In the genomic region with DNA sequence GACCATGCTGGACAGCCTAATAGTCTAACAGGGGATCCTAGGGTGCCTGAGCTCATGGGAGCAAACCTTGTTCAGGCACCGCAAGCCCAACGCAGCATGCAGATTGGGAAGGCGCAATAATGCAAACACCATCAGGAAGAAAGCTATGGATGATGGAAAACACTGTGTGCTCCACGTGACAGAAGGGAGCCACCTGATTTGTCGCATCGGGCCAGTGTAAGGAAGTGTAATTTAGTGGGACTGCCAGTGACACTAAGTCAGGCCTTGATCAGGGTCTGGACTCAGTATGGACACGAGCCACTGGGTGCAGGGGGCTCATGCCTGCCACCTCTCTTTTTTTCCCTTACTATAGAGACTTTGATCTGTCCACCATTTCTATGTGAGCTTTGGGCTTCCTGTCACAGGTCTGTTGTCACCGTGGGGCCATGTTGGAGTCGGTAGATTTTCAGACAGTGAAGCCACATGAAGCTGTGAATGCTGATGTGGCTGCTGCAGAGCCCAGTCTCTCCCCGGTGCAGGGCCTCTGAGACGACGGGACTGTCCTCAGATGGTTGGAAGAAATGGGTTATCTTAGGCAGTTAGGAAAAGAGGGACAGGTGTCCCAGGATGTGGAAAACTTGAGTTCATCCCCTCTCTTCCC, we compare ENCODE assay signal across 22 cellular contexts.
DNase-seq lines count a peak whose midpoint lies in the region; ATAC-seq, FAIRE-seq and TF ChIP-seq lines count a peak whose summit lies in the region.
"Had no signal": no experiment of that assay in that cellular context is flagged by ENCODE, and none has a peak within 500 bp of the region (broad histone marks: within the 10 kb centered on the region; RNA-seq: fewer than 3 reads in every experiment).

No MANE protein-coding gene starts in this region.

- H3K79me1 ChIP-seq in IMR-90 (ENCODE audit: low read depth in 1 of 2, low read length in 2 of 2), result no peaks in the 10 kb centered on the region
- H3K79me1 ChIP-seq in H1 (ENCODE audit: low read depth, low read length), result no peaks in the 10 kb centered on the region

- H4K5ac ChIP-seq in IMR-90 (ENCODE audit: low read depth, low read length) (no peak overlapping the region), H1 (ENCODE audit: insufficient read length, low read depth, low read length) (no peak overlapping the region)

- no TSS peak for BruUV-seq in IMR-90 (replicated peaks; lab: Mats Ljungman, UMichigan)

- H3K4ac ChIP-seq in IMR-90 (ENCODE audit: low read depth, low read length) (no peak overlapping the region), H1 (replicated peaks; ENCODE audit: insufficient read length, low read depth, low read length) (no peak overlapping the region)

- TF ChIP-seq RAD21 in IMR-90 (IDR thresholded peaks at IDR 0.05; ENCODE audit: low read length) (no peak), H1 (IDR thresholded peaks at IDR 0.05 in 1 of 2, conservative IDR thresholded peaks at IDR 0.05 in 1 of 2; ENCODE audit: low read depth in 2 of 2, low read length in 2 of 2) (no peak)

- no peak for FAIRE-seq in H1 (lab: Jason Lieb, UNC)
- FAIRE-seq: A549, D721Med, G401.6, GM12891, GM18507 had no signal

- H2BK5ac ChIP-seq in IMR-90 (ENCODE audit: low read depth, low read length, poor library complexity, severe bottlenecking), result no peak overlapping the region
- H2BK5ac ChIP-seq in H1 (ENCODE audit: low read depth, low read length), result no peak overlapping the region

- dilution Hi-C loops in IMR-90 (cut with HindIII; ENCODE audit: low sequenced_read_pairs, unreplicated experiment), result no loop called here

- H3K56ac ChIP-seq in IMR-90 (ENCODE audit: extremely low read depth, insufficient read depth, low read length), result no peak overlapping the region
- no peak overlapping the region for H3K56ac ChIP-seq in H1 (replicated peaks; ENCODE audit: insufficient read length, low read depth, low read length)

- H3K14ac ChIP-seq in IMR-90 (replicated peaks; ENCODE audit: low read depth, low read length) (no peak overlapping the region), H1 (ENCODE audit: insufficient read length) (no peak overlapping the region)

- H4K8ac ChIP-seq in IMR-90 (ENCODE audit: low read depth in 2 of 2, low read length in 2 of 2), result no peak overlapping the region
- H4K8ac ChIP-seq in H1 (ENCODE audit: extremely low read depth, insufficient read depth, low read length), result no peak overlapping the region

- no peak overlapping the region for H3K18ac ChIP-seq in IMR-90 (ENCODE audit: low read depth, low read length)
- H3K18ac ChIP-seq in H1 (ENCODE audit: extremely low read depth, low read length), result no peak overlapping the region

- DNase-seq in IMR-90 (no peak), H1 (ENCODE audit: low read depth in 1 of 2, low spot score in 2 of 2) (no peak), NCI-H69 (lab: John Stamatoyannopoulos, UW) (no peak), GM13976 (ENCODE audit: low spot score) (no peak)
- no peak for DNase-seq in stimulated activated effector memory CD8-positive, alpha-beta T cell treated with anti-CD3 and anti-CD28 coated beads, Interleukin-12 subunit alpha, Interleukin-12 subunit beta, amount 100 ng/mL, for 72 hours (ENCODE audit: low spot score in 2 of 2)
- DNase-seq: AML-193; Caco-2; Calu3; CD4-positive, alpha-beta T cell; CD8-positive, alpha-beta T cell; DMS79 treated with DMSO at 0.1 percent for 48 hours; GF-D8 had no signal

- H4K91ac ChIP-seq in IMR-90 (ENCODE audit: insufficient read depth, low read depth, low read length), result no peak overlapping the region
- no peak overlapping the region for H4K91ac ChIP-seq in H1 (replicated peaks; ENCODE audit: insufficient read length, low read length)

- H2BK20ac ChIP-seq in IMR-90 (ENCODE audit: low read depth, low read length) (no peak overlapping the region), H1 (ENCODE audit: low read length) (no peak overlapping the region)

- H2AFZ ChIP-seq in IMR-90 (replicated peaks; ENCODE audit: low read length, poor library complexity) (peak overlapping the region; percentile 51), H1 (ENCODE audit: low read length) (0 out of 2 replicates have a peak overlapping the region, but pooled peaks have one; percentile 1)

- H3K9me3 ChIP-seq in IMR-90 (ENCODE audit: control insufficient read depth, insufficient read depth, low read length) (no peaks in the 10 kb centered on the region), H1 (ENCODE audit: insufficient read depth in 2 of 2, low read depth in 1 of 2, low read length in 1 of 2) (no peaks in the 10 kb centered on the region)
- H3K9me3 ChIP-seq: A549; BLaER1 treated with 17β-estradiol and CSF1 and Interleukin-3, amounts not matched to agents 10 nM and 100 nM; Caco-2 had no signal

- no peak overlapping the region for H2AK9ac ChIP-seq in IMR-90 (replicated peaks; ENCODE audit: low read depth, low read length, poor library complexity)

- no peaks in the 10 kb centered on the region for H3K4me1 Mint-ChIP-seq in stimulated activated effector memory CD8-positive, alpha-beta T cell treated with anti-CD3 and anti-CD28 coated beads, Interleukin-12 subunit alpha, Interleukin-12 subunit beta, amount 100 ng/mL, for 72 hours
- H3K4me1 Mint-ChIP-seq: B cell had no signal

- H2BK15ac ChIP-seq in IMR-90 (ENCODE audit: low read depth, low read length) (no peak overlapping the region), H1 (ENCODE audit: low read length) (no peak overlapping the region)

- H3K23me2 ChIP-seq in H1 (ENCODE audit: low read depth, low read length), result no peaks in the 10 kb centered on the region

- CTCF ChIA-PET in IMR-90 (lab: Yijun Ruan, JAX), result no interaction called here
- CTCF ChIA-PET in H1 (lab: Charles Lee; ENCODE audit: partially characterized antibody), result interaction anchor here (0.6 to 1.5 kb wide), 4 partner anchors 22 to 109 kb away, joined by 3 to 5 read pairs (median 3); no protein-coding TSS in a partner anchor

- TF ChIP-seq POLR2A in IMR-90 (IDR thresholded peaks at IDR 0.05; ENCODE audit: low read depth, low read length) (no peak), H1 (IDR thresholded peaks at IDR 0.05; ENCODE audit: control extremely low read depth in 1 of 2, low read depth in 2 of 2, low read length in 2 of 2) (no peak)

- TF ChIP-seq EP300 in H1 (IDR thresholded peaks at IDR 0.05; ENCODE audit: borderline replicate concordance in 1 of 2, low read depth in 2 of 2, low read length in 2 of 2), result no peak

- intact Hi-C loops in IMR-90 (cut with micrococcal nuclease), result no loop called here

- no peak overlapping the region for H3K27ac Mint-ChIP-seq in stimulated activated effector memory CD8-positive, alpha-beta T cell treated with anti-CD3 and anti-CD28 coated beads, Interleukin-12 subunit alpha, Interleukin-12 subunit beta, amount 100 ng/mL, for 72 hours
- H3K27ac Mint-ChIP-seq: B cell; CD4-positive, alpha-beta T cell; CD8-positive, alpha-beta T cell had no signal

- no peaks in the 10 kb centered on the region for H3K9me3 Mint-ChIP-seq in stimulated activated effector memory CD8-positive, alpha-beta T cell treated with anti-CD3 and anti-CD28 coated beads, Interleukin-12 subunit alpha, Interleukin-12 subunit beta, amount 100 ng/mL, for 72 hours
- H3K9me3 Mint-ChIP-seq: CD4-positive, alpha-beta T cell; CD8-positive, alpha-beta T cell had no signal

- H3K4me3 ChIP-seq in IMR-90 (ENCODE audit: insufficient read depth, low read depth, low read length) (no peak overlapping the region), H1 (ENCODE audit: extremely low read depth in 1 of 4, insufficient read depth in 2 of 4, low read depth in 3 of 4, low read length in 4 of 4) (no peak overlapping the region)
- H3K4me3 ChIP-seq: A549; BLaER1 treated with 17β-estradiol and CSF1 and Interleukin-3, amounts not matched to agents 10 nM and 100 nM had no signal

- H2AK5ac ChIP-seq in IMR-90 (ENCODE audit: low read depth, low read length) (no peak overlapping the region), H1 (ENCODE audit: low read depth, low read length) (no peak overlapping the region)

- H3K27me3 ChIP-seq in IMR-90 (ENCODE audit: control insufficient read depth, insufficient read depth, low read length) (no peaks in the 10 kb centered on the region), H1 (replicated peaks in 1 of 4; ENCODE audit: control insufficient read depth in 3 of 4, extremely low read depth in 1 of 4, insufficient read depth in 3 of 4, low read length in 3 of 4) (no peaks in the 10 kb centered on the region)
- H3K27me3 ChIP-seq: BLaER1 treated with 17β-estradiol and CSF1 and Interleukin-3, amounts not matched to agents 10 nM and 100 nM had no signal

- in situ Hi-C loops in IMR-90 (cut with MboI; ENCODE audit: low sequenced_read_pairs) (no loop called here), GM13976 (cut with MboI; ENCODE audit: low sequenced_read_pairs, unreplicated experiment) (no loop called here)

- H3K4me2 ChIP-seq in IMR-90 (ENCODE audit: low read depth, low read length) (no peak overlapping the region), H1 (ENCODE audit: insufficient read depth in 1 of 2, low read depth in 2 of 2, low read length in 2 of 2) (no peak overlapping the region)
- H3K4me2 ChIP-seq: A549; BLaER1 treated with 17β-estradiol and CSF1 and Interleukin-3, amounts not matched to agents 10 nM and 100 nM had no signal

- H4K20me1 ChIP-seq in IMR-90 (ENCODE audit: insufficient read depth, low read length) (no peaks in the 10 kb centered on the region), H1 (replicated peaks in 1 of 2; ENCODE audit: control insufficient read depth in 1 of 2, insufficient read depth in 2 of 2, low read length in 2 of 2) (no peaks in the 10 kb centered on the region)
- H4K20me1 ChIP-seq: BLaER1 treated with 17β-estradiol and CSF1 and Interleukin-3, amounts not matched to agents 10 nM and 100 nM had no signal

- H3K27ac ChIP-seq in IMR-90 (ENCODE audit: insufficient read depth, low read length) (no peak overlapping the region), H1 (ENCODE audit: low read depth, low read length) (no peak overlapping the region)
- H3K27ac ChIP-seq: 22Rv1; A549; BLaER1 treated with 17β-estradiol and CSF1 and Interleukin-3, amounts not matched to agents 10 nM and 100 nM; C4-2B had no signal

- H3K79me2 ChIP-seq in H1 (ENCODE audit: control insufficient read depth in 1 of 2, insufficient read depth in 2 of 2, low read length in 2 of 2), result no peaks in the 10 kb centered on the region

- POLR2A ChIA-PET in IMR-90 (lab: Charles Lee; ENCODE audit: unreplicated experiment), result no interaction called here
- POLR2A ChIA-PET in H1 (lab: Charles Lee; ENCODE audit: partially characterized antibody), result no interaction called here

- H3K9ac ChIP-seq in IMR-90 (ENCODE audit: low read depth, low read length) (no peak overlapping the region), H1 (replicated peaks in 1 of 4; ENCODE audit: extremely low read depth in 1 of 4, low read depth in 3 of 4, low read length in 3 of 4) (no peak overlapping the region)
- H3K9ac ChIP-seq: BLaER1 treated with 17β-estradiol and CSF1 and Interleukin-3, amounts not matched to agents 10 nM and 100 nM had no signal

- H3K4me1 ChIP-seq in IMR-90 (ENCODE audit: control insufficient read depth, insufficient read depth, low read length) (no peaks in the 10 kb centered on the region), H1 (replicated peaks in 1 of 4; ENCODE audit: control insufficient read depth in 3 of 4, insufficient read depth in 4 of 4, low read length in 3 of 4) (no peaks in the 10 kb centered on the region)
- H3K4me1 ChIP-seq: A549; BLaER1 treated with 17β-estradiol and CSF1 and Interleukin-3, amounts not matched to agents 10 nM and 100 nM had no signal

- H3K4me3 Mint-ChIP-seq in stimulated activated effector memory CD8-positive, alpha-beta T cell treated with anti-CD3 and anti-CD28 coated beads, Interleukin-12 subunit alpha, Interleukin-12 subunit beta, amount 100 ng/mL, for 72 hours, result no peak overlapping the region
- H3K4me3 Mint-ChIP-seq: B cell; CD4-positive, alpha-beta T cell; CD8-positive, alpha-beta T cell had no signal

- H2BK120ac ChIP-seq in IMR-90 (ENCODE audit: low read depth, low read length) (no peak overlapping the region), H1 (replicated peaks; ENCODE audit: low read depth, low read length) (no peak overlapping the region)

- H3K23ac ChIP-seq in IMR-90 (ENCODE audit: low read depth, low read length) (no peak overlapping the region), H1 (ENCODE audit: insufficient read length) (no peak overlapping the region)

- no peak overlapping the region for H2BK12ac ChIP-seq in H1 (ENCODE audit: low read depth, low read length)

- ATAC-seq in IMR-90 (ENCODE audit: low read depth) (no peak), HG03571 (IDR thresholded peaks at IDR 0.05; ENCODE audit: unreplicated experiment) (no peak)
- ATAC-seq in stimulated activated effector memory CD8-positive, alpha-beta T cell treated with anti-CD3 and anti-CD28 coated beads, Interleukin-12 subunit alpha, Interleukin-12 subunit beta, amount 100 ng/mL, for 72 hours, result peak; percentile 19
- ATAC-seq: A549; CD8-positive, alpha-beta T cell had no signal

- H3K9me1 ChIP-seq in IMR-90 (ENCODE audit: insufficient read depth, low read length), result no peaks in the 10 kb centered on the region

- TF ChIP-seq CTCF in IMR-90 (conservative IDR thresholded peaks at IDR 0.05; ENCODE audit: low read depth, low read length) (no peak), H1 (IDR thresholded peaks at IDR 0.05; ENCODE audit: control extremely low read depth in 1 of 3, insufficient read depth in 1 of 3, low read depth in 1 of 3, low read length in 3 of 3) (no peak), GM13976 (IDR thresholded peaks at IDR 0.05; ENCODE audit: borderline replicate concordance, control extremely low read depth, extremely low read depth, insufficient read depth, missing control alignments) (no peak)

- H3K36me3 ChIP-seq in IMR-90 (ENCODE audit: control insufficient read depth, insufficient read depth, low read length) (no peaks in the 10 kb centered on the region), H1 (ENCODE audit: control insufficient read depth in 2 of 4, insufficient read depth in 4 of 4, low read length in 3 of 4) (no peaks in the 10 kb centered on the region)
- H3K36me3 ChIP-seq: BLaER1 treated with 17β-estradiol and CSF1 and Interleukin-3, amounts not matched to agents 10 nM and 100 nM had no signal

- WGBS in IMR-90 (ENCODE audit: extremely low coverage in 2 of 2, insufficient read length in 1 of 2), 2 experiments, result 87% methylated on average over 9 of the region's 12 CpGs; no CpG with 5 or more reads in 1 of the 2 experiments
- WGBS in H1 (ENCODE audit: extremely low coverage in 1 of 2, insufficient coverage in 1 of 2, insufficient read length in 1 of 2, insufficient replicate concordance in 2 of 2, low coverage in 1 of 2, low lambda C conversion rate in 2 of 2, missing lambda C conversion rate in 1 of 2), 2 experiments, result 91% methylated on average over 12 of the region's 12 CpGs; no CpG with 5 or more reads in 1 of the 2 experiments

- no peaks in the 10 kb centered on the region for H3K36me3 Mint-ChIP-seq in stimulated activated effector memory CD8-positive, alpha-beta T cell treated with anti-CD3 and anti-CD28 coated beads, Interleukin-12 subunit alpha, Interleukin-12 subunit beta, amount 100 ng/mL, for 72 hours
- H3K36me3 Mint-ChIP-seq: CD8-positive, alpha-beta T cell had no signal
